ENCODE assay signal across 8 cellular contexts in the genomic region with DNA sequence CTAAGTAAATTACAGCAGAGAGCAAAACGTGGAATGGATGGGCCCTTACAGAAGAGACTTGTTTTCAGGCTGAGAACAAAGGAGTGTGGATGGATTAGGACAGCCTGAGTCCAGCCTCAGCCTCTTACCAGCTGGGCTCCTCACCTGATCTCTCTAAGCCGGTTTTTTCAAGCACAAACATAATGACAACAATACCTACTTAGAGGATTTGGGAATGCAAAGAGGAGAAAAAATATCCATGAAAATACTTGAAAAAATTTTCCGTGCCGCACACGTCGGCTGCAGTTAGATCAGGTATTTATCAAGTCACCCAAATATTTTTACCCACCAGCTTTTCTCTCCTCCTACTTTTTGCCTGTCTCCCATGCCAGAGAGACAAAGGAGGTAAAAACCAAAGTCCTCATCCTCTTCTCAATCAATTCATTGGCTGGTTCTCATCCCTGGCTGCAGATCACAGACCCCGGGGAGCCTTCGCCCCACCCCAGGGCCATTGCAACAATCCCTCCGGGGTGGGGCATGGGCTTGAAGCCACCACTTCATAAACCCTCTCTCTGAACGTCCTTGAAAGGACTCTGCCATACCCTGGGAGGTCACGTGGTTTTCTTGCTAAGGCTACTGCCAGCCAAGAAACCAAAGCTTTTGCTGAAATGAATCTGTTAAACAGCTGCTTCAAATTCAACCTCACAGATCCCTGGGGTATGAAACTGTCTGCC. TPM values are rescaled to one million over a fixed set of nuclear protein-coding genes. Genes with fewer than 3 reads are reported as not detected.
A peak's percentile ranks its signal among the peaks of the same experiment; 100 is the strongest.
DNase-seq lines count a peak whose midpoint lies in the region; ATAC-seq and TF ChIP-seq lines count a peak whose summit lies in the region.

No MANE protein-coding gene starts in this region.

- peak; percentile 75 for DNase-seq in GM23338 (ENCODE audit: low spot score)
- peak; percentile 94 for DNase-seq in NCI-H524 treated with DMSO at 0.1 percent for 48 hours (lab: John Stamatoyannopoulos, UW)
- DNase-seq in fibroblast of the conjunctiva (ENCODE audit: low read depth): peak; percentile 89
- peak; percentile 82 for DNase-seq in retina
- DNase-seq in activated naive CD4-positive, alpha-beta T cell treated with anti-CD3 and anti-CD28 coated beads for 36 hours: no peak

- H3K4me2 ChIP-seq in GM23338: peak overlapping the region; percentile 23

- peak overlapping the region; percentile 3; the same call in 1 of the 3 replicates for H3K4me3 Mint-ChIP-seq in GM23338
- H3K4me3 Mint-ChIP-seq in activated naive CD4-positive, alpha-beta T cell treated with anti-CD3 and anti-CD28 coated beads for 36 hours: no peak overlapping the region

- H4K20me1 ChIP-seq in GM23338 (replicated peaks; ENCODE audit: insufficient read depth): no peaks in the 10 kb centered on the region

- intact Hi-C loops in activated naive CD4-positive, alpha-beta T cell treated with anti-CD3 and anti-CD28 coated beads for 36 hours (cut with micrococcal nuclease): loop anchor here (10.0 kb wide), 1 partner anchor 237 kb away; no protein-coding TSS in a partner anchor

- no peaks in the 10 kb centered on the region; the same call in 2 of the 3 replicates for H3K36me3 Mint-ChIP-seq in GM23338 (ENCODE audit: low read depth)
- H3K36me3 Mint-ChIP-seq in activated naive CD4-positive, alpha-beta T cell treated with anti-CD3 and anti-CD28 coated beads for 36 hours (ENCODE audit: low read depth): no peaks in the 10 kb centered on the region

- peak overlapping the region; percentile 72 for H3K27ac Mint-ChIP-seq in GM23338
- H3K27ac Mint-ChIP-seq in activated naive CD4-positive, alpha-beta T cell treated with anti-CD3 and anti-CD28 coated beads for 36 hours: no peak overlapping the region

- TF ChIP-seq CTCF in GM23338 (conservative IDR thresholded peaks at IDR 0.05; ENCODE audit: low read depth in 2 of 2): no peak

- ATAC-seq in GM23338 (peak; percentile 96), HG03095 (IDR thresholded peaks at IDR 0.05; ENCODE audit: unreplicated experiment) (no peak), GM19455 (IDR thresholded peaks at IDR 0.05; ENCODE audit: unreplicated experiment) (no peak), HG03045 (IDR thresholded peaks at IDR 0.05; ENCODE audit: unreplicated experiment) (no peak)

- no peaks in the 10 kb centered on the region for H3F3A ChIP-seq in GM23338 (replicated peaks; ENCODE audit: low read depth)

- peaks cover 6% of the 10 kb centered on the region for H3K4me1 ChIP-seq in GM23338 (ENCODE audit: insufficient read depth)

- no peaks in the 10 kb centered on the region for H3K9me2 ChIP-seq in GM23338 (ENCODE audit: insufficient read depth)

- H3K4me1 Mint-ChIP-seq in GM23338: peaks cover 13% of the 10 kb centered on the region
- peaks cover 2% of the 10 kb centered on the region for H3K4me1 Mint-ChIP-seq in activated naive CD4-positive, alpha-beta T cell treated with anti-CD3 and anti-CD28 coated beads for 36 hours (ENCODE audit: low read depth)

- H3K27me3 ChIP-seq in GM23338 (ENCODE audit: insufficient read depth): no peaks in the 10 kb centered on the region

- H3K27me3 Mint-ChIP-seq in GM23338 (ENCODE audit: insufficient read depth, low read depth, poor library complexity): peaks cover 1% of the 10 kb centered on the region
- no peaks in the 10 kb centered on the region for H3K27me3 Mint-ChIP-seq in activated naive CD4-positive, alpha-beta T cell treated with anti-CD3 and anti-CD28 coated beads for 36 hours (ENCODE audit: low read depth)

- H3K9me3 Mint-ChIP-seq in GM23338: no peaks in the 10 kb centered on the region
- no peaks in the 10 kb centered on the region for H3K9me3 Mint-ChIP-seq in activated naive CD4-positive, alpha-beta T cell treated with anti-CD3 and anti-CD28 coated beads for 36 hours

- H3K79me2 ChIP-seq in GM23338 (replicated peaks; ENCODE audit: insufficient read depth): no peaks in the 10 kb centered on the region

- H3K36me3 ChIP-seq in GM23338 (ENCODE audit: insufficient read depth): no peaks in the 10 kb centered on the region

- H3K4me3 ChIP-seq in GM23338: 0 out of 2 replicates have a peak overlapping the region, but pooled peaks have one; percentile 7

- peak overlapping the region; percentile 81 for H3K27ac ChIP-seq in GM23338 (ENCODE audit: low read depth)

- H2AFZ ChIP-seq in GM23338: peak overlapping the region; percentile 82

- CTCF ChIA-PET in activated naive CD4-positive, alpha-beta T cell treated with anti-CD3 and anti-CD28 coated beads for 36 hours (lab: Charles Lee): interaction anchor here (1.0 kb wide), 1 partner anchor 15 kb away, joined by 5 read pairs; no protein-coding TSS in a partner anchor

TF ChIP-seq in GM23338, 12 proteins besides CTCF, POLR2A, EP300 and RAD21 (continues in another document):
- TF ChIP-seq ZNF331 (CRISPR knock-in tag; IDR thresholded peaks at IDR 0.05; ENCODE audit: low read depth) (no peak), CREB1 (CRISPR knock-in tag; IDR thresholded peaks at IDR 0.05; ENCODE audit: low read depth) (no peak), STAT1 (IDR thresholded peaks at IDR 0.05; ENCODE audit: unreplicated experiment) (no peak), ZNF114 (CRISPR knock-in tag; IDR thresholded peaks at IDR 0.05) (no peak)
- TF ChIP-seq, protein P1, sequence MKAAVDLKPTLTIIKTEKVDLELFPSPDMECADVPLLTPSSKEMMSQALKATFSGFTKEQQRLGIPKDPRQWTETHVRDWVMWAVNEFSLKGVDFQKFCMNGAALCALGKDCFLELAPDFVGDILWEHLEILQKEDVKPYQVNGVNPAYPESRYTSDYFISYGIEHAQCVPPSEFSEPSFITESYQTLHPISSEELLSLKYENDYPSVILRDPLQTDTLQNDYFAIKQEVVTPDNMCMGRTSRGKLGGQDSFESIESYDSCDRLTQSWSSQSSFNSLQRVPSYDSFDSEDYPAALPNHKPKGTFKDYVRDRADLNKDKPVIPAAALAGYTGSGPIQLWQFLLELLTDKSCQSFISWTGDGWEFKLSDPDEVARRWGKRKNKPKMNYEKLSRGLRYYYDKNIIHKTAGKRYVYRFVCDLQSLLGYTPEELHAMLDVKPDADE (IDR thresholded peaks at IDR 0.05): no peak
- TF ChIP-seq, protein P2, sequence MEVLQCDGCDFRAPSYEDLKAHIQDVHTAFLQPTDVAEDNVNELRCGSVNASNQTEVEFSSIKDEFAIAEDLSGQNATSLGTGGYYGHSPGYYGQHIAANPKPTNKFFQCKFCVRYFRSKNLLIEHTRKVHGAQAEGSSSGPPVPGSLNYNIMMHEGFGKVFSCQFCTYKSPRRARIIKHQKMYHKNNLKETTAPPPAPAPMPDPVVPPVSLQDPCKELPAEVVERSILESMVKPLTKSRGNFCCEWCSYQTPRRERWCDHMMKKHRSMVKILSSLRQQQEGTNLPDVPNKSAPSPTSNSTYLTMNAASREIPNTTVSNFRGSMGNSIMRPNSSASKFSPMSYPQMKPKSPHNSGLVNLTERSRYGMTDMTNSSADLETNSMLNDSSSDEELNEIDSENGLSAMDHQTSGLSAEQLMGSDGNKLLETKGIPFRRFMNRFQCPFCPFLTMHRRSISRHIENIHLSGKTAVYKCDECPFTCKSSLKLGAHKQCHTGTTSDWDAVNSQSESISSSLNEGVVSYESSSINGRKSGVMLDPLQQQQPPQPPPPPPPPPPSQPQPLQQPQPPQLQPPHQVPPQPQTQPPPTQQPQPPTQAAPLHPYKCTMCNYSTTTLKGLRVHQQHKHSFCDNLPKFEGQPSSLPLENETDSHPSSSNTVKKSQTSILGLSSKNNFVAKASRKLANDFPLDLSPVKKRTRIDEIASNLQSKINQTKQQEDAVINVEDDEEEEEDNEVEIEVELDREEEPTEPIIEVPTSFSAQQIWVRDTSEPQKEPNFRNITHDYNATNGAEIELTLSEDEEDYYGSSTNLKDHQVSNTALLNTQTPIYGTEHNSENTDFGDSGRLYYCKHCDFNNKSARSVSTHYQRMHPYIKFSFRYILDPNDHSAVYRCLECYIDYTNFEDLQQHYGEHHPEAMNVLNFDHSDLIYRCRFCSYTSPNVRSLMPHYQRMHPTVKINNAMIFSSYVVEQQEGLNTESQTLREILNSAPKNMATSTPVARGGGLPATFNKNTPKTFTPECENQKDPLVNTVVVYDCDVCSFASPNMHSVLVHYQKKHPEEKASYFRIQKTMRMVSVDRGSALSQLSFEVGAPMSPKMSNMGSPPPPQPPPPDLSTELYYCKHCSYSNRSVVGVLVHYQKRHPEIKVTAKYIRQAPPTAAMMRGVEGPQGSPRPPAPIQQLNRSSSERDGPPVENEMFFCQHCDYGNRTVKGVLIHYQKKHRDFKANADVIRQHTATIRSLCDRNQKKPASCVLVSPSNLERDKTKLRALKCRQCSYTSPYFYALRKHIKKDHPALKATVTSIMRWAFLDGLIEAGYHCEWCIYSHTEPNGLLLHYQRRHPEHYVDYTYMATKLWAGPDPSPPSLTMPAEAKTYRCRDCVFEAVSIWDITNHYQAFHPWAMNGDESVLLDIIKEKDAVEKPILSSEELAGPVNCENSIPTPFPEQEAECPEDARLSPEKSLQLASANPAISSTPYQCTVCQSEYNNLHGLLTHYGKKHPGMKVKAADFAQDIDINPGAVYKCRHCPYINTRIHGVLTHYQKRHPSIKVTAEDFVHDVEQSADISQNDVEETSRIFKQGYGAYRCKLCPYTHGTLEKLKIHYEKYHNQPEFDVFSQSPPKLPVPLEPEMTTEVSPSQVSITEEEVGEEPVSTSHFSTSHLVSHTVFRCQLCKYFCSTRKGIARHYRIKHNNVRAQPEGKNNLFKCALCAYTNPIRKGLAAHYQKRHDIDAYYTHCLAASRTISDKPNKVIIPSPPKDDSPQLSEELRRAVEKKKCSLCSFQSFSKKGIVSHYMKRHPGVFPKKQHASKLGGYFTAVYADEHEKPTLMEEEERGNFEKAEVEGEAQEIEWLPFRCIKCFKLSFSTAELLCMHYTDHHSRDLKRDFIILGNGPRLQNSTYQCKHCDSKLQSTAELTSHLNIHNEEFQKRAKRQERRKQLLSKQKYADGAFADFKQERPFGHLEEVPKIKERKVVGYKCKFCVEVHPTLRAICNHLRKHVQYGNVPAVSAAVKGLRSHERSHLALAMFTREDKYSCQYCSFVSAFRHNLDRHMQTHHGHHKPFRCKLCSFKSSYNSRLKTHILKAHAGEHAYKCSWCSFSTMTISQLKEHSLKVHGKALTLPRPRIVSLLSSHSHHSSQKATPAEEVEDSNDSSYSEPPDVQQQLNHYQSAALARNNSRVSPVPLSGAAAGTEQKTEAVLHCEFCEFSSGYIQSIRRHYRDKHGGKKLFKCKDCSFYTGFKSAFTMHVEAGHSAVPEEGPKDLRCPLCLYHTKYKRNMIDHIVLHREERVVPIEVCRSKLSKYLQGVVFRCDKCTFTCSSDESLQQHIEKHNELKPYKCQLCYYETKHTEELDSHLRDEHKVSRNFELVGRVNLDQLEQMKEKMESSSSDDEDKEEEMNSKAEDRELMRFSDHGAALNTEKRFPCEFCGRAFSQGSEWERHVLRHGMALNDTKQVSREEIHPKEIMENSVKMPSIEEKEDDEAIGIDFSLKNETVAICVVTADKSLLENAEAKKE (CRISPR knock-in tag; IDR thresholded peaks at IDR 0.05): no peak

RNA-seq across cellular contexts. Expression of a gene that starts 29.7 kb away (rescaled TPM):
- total RNA-seq in GM23338 (2014; rRNA removed; shearing (Covaris generic)): 219 and 242 TPM in 2 replicates
- 184 and 204 TPM in 2 replicates for polyA plus RNA-seq in GM23338 (2016; fragmentation: Nextera tagmentation; extraction: Ambion mirVana)
- 10 to 100 TPM; 81.3 to 81.5 TPM for total RNA-seq in activated naive CD4-positive, alpha-beta T cell treated with anti-CD3 and anti-CD28 coated beads for 36 hours
